ENCODE assay signal across 11 cellular contexts in genomic region chr12:80053048-80053790, GRCh38. TPM values are rescaled to one million over a fixed set of nuclear protein-coding genes. Genes with fewer than 3 reads are reported as not detected.
A peak's percentile ranks its signal among the peaks of the same experiment; 100 is the strongest.
DNase-seq lines count a peak whose midpoint lies in the region; ATAC-seq, FAIRE-seq and TF ChIP-seq lines count a peak whose summit lies in the region.
"Had no signal": no experiment of that assay in that cellular context is flagged by ENCODE, and none has a peak within 500 bp of the region (broad histone marks: within the 10 kb centered on the region; RNA-seq: fewer than 3 reads in every experiment).

No MANE protein-coding gene starts in this region.

- peak overlapping the region; percentile 51 for H3K27ac ChIP-seq in cingulate gyrus (ENCODE audit: low read depth, low read length)
- peak overlapping the region in 1 of 2 donors; percentile 32 for H3K27ac ChIP-seq in testis
- H3K27ac ChIP-seq: epithelial cell of prostate had no signal

- H3K36me3 ChIP-seq in testis (ENCODE audit: low read depth, missing control alignments) = no peaks in the 10 kb centered on the region

- no peak for TF ChIP-seq CTCF in lower leg skin (IDR thresholded peaks at IDR 0.05)
- no peak for TF ChIP-seq CTCF in testis (IDR thresholded peaks at IDR 0.05)

- TF ChIP-seq POLR2A in lower leg skin (IDR thresholded peaks at IDR 0.05) (no peak), testis (IDR thresholded peaks at IDR 0.05) (no peak)

- no peak for FAIRE-seq in HTR-8/SVneo (lab: Jason Lieb, UNC)

- H3K4me3 ChIP-seq in lower leg skin (ENCODE audit: low read depth, poor library complexity, severe bottlenecking) = no peak overlapping the region
- H3K4me3 ChIP-seq in testis = no peak overlapping the region

- no peaks in the 10 kb centered on the region for H3K27me3 ChIP-seq in testis

- H3K4me1 ChIP-seq in testis = peaks cover 10% of the 10 kb centered on the region

- DNase-seq in HS-27A (ENCODE audit: low read depth) (peak; percentile 54), lower leg skin (ENCODE audit: low spot score in 2 of 2) (peak; percentile 54 to 91), testis (peak; percentile 48), COR-L47 (lab: John Stamatoyannopoulos, UW) (no peak), HTR-8/SVneo (ENCODE audit: insufficient read length, low spot score) (no peak), CD1c-positive myeloid dendritic cell (ENCODE audit: extremely low spot score) (no peak)
- DNase-seq: NCI-H2171 treated with DMSO at 0.1 percent for 48 hours had no signal

- ATAC-seq in HG02642 (IDR thresholded peaks at IDR 0.05; ENCODE audit: poor library complexity, unreplicated experiment) = no peak

- 37 to 40% methylated on average over 6 of the region's 6 CpGs for WGBS in lower leg skin, 2 donors
- 41 to 48% methylated on average over 6 of the region's 6 CpGs for WGBS in testis, 2 donors

- intact Hi-C loops in lower leg skin (cut with DNase I; ENCODE audit: low total_unique reads) (no loop called here), testis (cut with DNase I; ENCODE audit: low total_unique reads) (no loop called here)

- no peaks in the 10 kb centered on the region for H3K9me3 ChIP-seq in testis

RNA-seq across cellular contexts. Expression of gene OTOGL, which starts 46.1 kb away (rescaled TPM):
- under 1 TPM; 0.06 to 0.56 (median 0.12) TPM for total RNA-seq in lower leg skin
- under 1 TPM; 0.87 TPM for total RNA-seq in testis
- 0.88 TPM for polyA plus RNA-seq in testis (ENCODE audit: insufficient read depth, low read depth, low replicate concordance)
- total RNA-seq: T-helper 1 cell treated with Interleukin-12 subunit alpha and Interleukin-12 subunit beta and Interleukin-4 antibody, amounts not matched to agents 30 ng/mL and 1 ng/mL, for 36 hours had no signal

Comparison
In these comparisons a context has a peak if more than half of its experiments do, and no peak if none do; other contexts are left out.
1. DNase-seq: peak in HS-27A (single experiment), lower leg skin (2 of 2) and testis (single experiment); none in COR-L47 (single experiment), HTR-8/SVneo (single experiment) and CD1c-positive myeloid dendritic cell (single experiment).